Comparison of ENCODE assay signal across 14 cellular contexts in the genomic region with DNA sequence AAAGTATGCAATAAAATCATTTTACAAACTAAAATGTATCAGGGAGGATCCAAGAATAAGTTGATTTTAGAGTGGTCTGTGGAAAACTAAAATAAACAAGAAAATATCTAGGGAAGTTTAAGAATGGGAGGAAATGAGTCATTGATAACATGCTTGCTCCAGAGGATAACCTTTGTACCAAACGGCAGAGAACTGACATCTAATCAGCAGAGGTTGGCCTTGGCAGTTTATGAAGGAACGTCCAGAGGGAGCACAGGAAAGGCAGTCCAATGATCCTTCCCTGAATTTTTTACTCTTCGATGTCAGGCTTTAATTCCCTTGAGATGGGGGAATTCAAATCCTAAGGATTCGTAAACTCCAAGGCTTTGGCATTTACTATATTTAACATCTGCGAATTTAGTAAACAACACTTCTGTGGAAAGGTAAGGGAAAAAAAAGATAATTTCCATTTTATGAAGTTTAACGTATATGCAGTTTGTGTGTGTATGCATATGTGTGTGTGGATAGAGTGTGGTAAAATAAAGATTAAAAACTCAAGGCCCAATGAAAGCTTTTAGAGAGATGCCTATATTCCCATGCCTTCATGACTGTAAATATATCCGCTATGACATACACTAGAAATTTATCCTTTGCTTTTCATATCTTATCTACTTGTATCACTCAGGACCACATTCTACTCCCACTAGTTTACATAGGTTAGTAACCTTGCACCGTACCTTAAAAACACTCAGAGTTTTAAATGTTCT. TPM values are rescaled to one million over a fixed set of nuclear protein-coding genes. Genes with fewer than 3 reads are reported as not detected.
DNase-seq lines count a peak whose midpoint lies in the region; ATAC-seq and TF ChIP-seq lines count a peak whose summit lies in the region.
"Had no signal": no experiment of that assay in that cellular context is flagged by ENCODE, and none has a peak within 500 bp of the region (broad histone marks: within the 10 kb centered on the region; RNA-seq: fewer than 3 reads in every experiment).

No MANE protein-coding gene starts in this region.

- TF ChIP-seq POLR2A in suprapubic skin (IDR thresholded peaks at IDR 0.05) (no peak), ovary (IDR thresholded peaks at IDR 0.05) (no peak)

- intact Hi-C loops in colonic mucosa (cut with DNase I) (loop anchor here (5.0 kb wide), 1 partner anchor 38 kb away; no protein-coding TSS in a partner anchor), left lung (cut with DNase I) (no loop called here), ovary (cut with DNase I) (no loop called here)

- H3K4me1 ChIP-seq in colonic mucosa: no peaks in the 10 kb centered on the region
- H3K4me1 ChIP-seq in left lung: peaks cover 0 to 4% of the 10 kb centered on the region in 2 donors
- H3K4me1 ChIP-seq in suprapubic skin: peaks cover 12% of the 10 kb centered on the region
- no peaks in the 10 kb centered on the region for H3K4me1 ChIP-seq in ovary (ENCODE audit: insufficient read depth)

- H3K36me3 ChIP-seq in colonic mucosa (no peaks in the 10 kb centered on the region), left lung (no peaks in the 10 kb centered on the region), suprapubic skin (no peaks in the 10 kb centered on the region), ovary (no peaks in the 10 kb centered on the region)

- no peak for TF ChIP-seq CTCF in colonic mucosa (IDR thresholded peaks at IDR 0.05)
- no peak for TF ChIP-seq CTCF in left lung (IDR thresholded peaks at IDR 0.05)
- no peak for TF ChIP-seq CTCF in suprapubic skin (IDR thresholded peaks at IDR 0.05)
- TF ChIP-seq CTCF in ovary (IDR thresholded peaks at IDR 0.05): no peak

- ATAC-seq in left lung: peak; percentile 31
- ATAC-seq: natural killer cell had no signal

- H3K27ac ChIP-seq in colonic mucosa (peak overlapping the region; percentile 7), left lung (peak overlapping the region; percentile 15 to 54), suprapubic skin (peak overlapping the region; percentile 27), ovary (no peak overlapping the region)
- H3K27ac ChIP-seq: VCaP had no signal

- peak; percentile 56 for DNase-seq in M059J (ENCODE audit: low read depth)
- peak; percentile 71 for DNase-seq in colonic mucosa
- no peak for DNase-seq in left lung
- DNase-seq in suprapubic skin (ENCODE audit: low spot score in 2 of 2): no peak
- no peak for DNase-seq in ovary
- DNase-seq in NCI-H82 treated with DMSO at 0.1 percent for 48 hours (lab: John Stamatoyannopoulos, UW; ENCODE audit: unreplicated experiment): no peak
- no peak for DNase-seq in COR-L47 (lab: John Stamatoyannopoulos, UW)
- DNase-seq: CD4-positive, alpha-beta memory T cell; cerebellar nuclear complex; HFFc6; natural killer cell; NCI-H1417 treated with DMSO at 0.1 percent for 48 hours; NCI-H524 had no signal

- H3K4me3 ChIP-seq in colonic mucosa (no peak overlapping the region), left lung (no peak overlapping the region), suprapubic skin (no peak overlapping the region), ovary (no peak overlapping the region)

- no peaks in the 10 kb centered on the region for H3K27me3 ChIP-seq in colonic mucosa
- no peaks in the 10 kb centered on the region for H3K27me3 ChIP-seq in left lung
- H3K27me3 ChIP-seq in suprapubic skin: no peaks in the 10 kb centered on the region
- H3K27me3 ChIP-seq in ovary: no peaks in the 10 kb centered on the region

- H3K9ac ChIP-seq in colonic mucosa (ENCODE audit: low read depth in 2 of 2, low read length in 2 of 2): no peak overlapping the region

- H3K9me3 ChIP-seq in colonic mucosa (no peaks in the 10 kb centered on the region), left lung (no peaks in the 10 kb centered on the region), suprapubic skin (no peaks in the 10 kb centered on the region), ovary (no peaks in the 10 kb centered on the region)

- 55% methylated on average over 8 of the region's 8 CpGs for WGBS in suprapubic skin
- 48 to 56% (median 53%) methylated on average over 8 of the region's 8 CpGs for WGBS in ovary, 3 donors

- no peak for TF ChIP-seq EP300 in suprapubic skin (IDR thresholded peaks at IDR 0.05)
- no peak for TF ChIP-seq EP300 in ovary (IDR thresholded peaks at IDR 0.05)

RNA-seq across cellular contexts. Expression of gene INPP1, which starts 8.7 kb away (rescaled TPM):
- total RNA-seq in M059J (2014; rRNA removed; shearing (Covaris generic)): 6.6 and 12.0 TPM in 2 replicates
- 10 to 100 TPM; 35.3 to 39.2 TPM for total RNA-seq in colonic mucosa
- 10 to 100 TPM; 21.0 to 25.0 TPM for total RNA-seq in left lung
- 10 to 100 TPM; 14.0 to 26.5 (median 17.5) TPM for total RNA-seq in suprapubic skin
- 10 to 100 TPM in 5 of 7 donors, 1 to 10 TPM in 2; 3.5 to 29.0 (median 12.2) TPM for total RNA-seq in ovary
- polyA plus RNA-seq in ovary: 10 to 100 TPM; 12.7 to 51.2 TPM

RNA-seq across cellular contexts. Expression of gene HIBCH, which starts 15.0 kb away (rescaled TPM):
- 9.6 and 17.2 TPM in 2 replicates for total RNA-seq in M059J (2014; rRNA removed; shearing (Covaris generic))
- total RNA-seq in colonic mucosa (10 to 100 TPM; 47.2 to 71.1 TPM), left lung (10 to 100 TPM; 31.8 to 32.9 TPM), suprapubic skin (10 to 100 TPM; 22.9 to 30.4 (median 24.9) TPM), ovary (10 to 100 TPM; 11.4 to 28.4 (median 21.9) TPM)
- 10 to 100 TPM in 1 of 2 donors, 1 to 10 TPM in 1; 9.7 to 20.5 TPM for polyA plus RNA-seq in ovary

Comparison
In these comparisons a context has a peak if more than half of its experiments do, and no peak if none do; other contexts are left out.
1. DNase-seq: peak in M059J (single experiment) and colonic mucosa (single experiment); none in left lung (0 of 2), suprapubic skin (0 of 2), ovary (0 of 5), NCI-H82 treated with DMSO at 0.1 percent for 48 hours (single experiment) and COR-L47 (single experiment).
2. H3K27ac ChIP-seq: peak in colonic mucosa (single experiment), left lung (2 of 2) and suprapubic skin (single experiment); none in ovary (0 of 2).